In the genomic region with DNA sequence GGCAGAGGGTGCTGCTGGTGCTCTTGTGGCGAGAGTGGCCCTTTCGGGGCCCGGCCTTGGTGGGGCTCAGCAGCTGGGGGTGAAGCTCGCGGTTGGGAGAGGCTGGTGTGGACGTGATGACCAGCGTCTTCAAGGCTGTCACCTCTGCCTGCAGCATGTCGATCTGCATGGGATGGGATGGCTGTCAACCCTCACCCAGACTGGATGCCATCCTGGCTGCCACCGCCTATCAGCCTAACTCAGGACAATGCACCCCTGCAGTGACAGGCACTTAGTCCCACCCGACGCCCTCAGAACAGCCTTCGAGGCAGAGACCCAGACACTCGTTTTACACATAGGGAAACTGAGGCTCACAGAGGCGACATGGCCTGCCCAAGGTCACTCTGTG, we compare ENCODE assay signal across 21 cellular contexts. TPM values are rescaled to one million over a fixed set of nuclear protein-coding genes. Genes with fewer than 3 reads are reported as not detected.
"Had no signal": no experiment of that assay in that cellular context is flagged by ENCODE, and none has a peak within 500 bp of the region (broad histone marks: within the 10 kb centered on the region; RNA-seq: fewer than 3 reads in every experiment).

No MANE protein-coding gene starts in this region.

- ATAC-seq: activated CD4-positive, CD25-positive, alpha-beta regulatory T cell treated with anti-CD3 and anti-CD28 coated beads, Interleukin-2, amount 50 U/mL, for 24 hours; activated CD8-positive, alpha-beta T cell treated with anti-CD3 and anti-CD28 coated beads for 36 hours; activated T-cell treated with anti-CD3 and anti-CD28 coated beads, Interleukin-2, amount 50 U/mL, for 72 hours; PC-3 had no signal

- H3K4me3 ChIP-seq: adrenal gland had no signal

- DNase-seq: activated CD4-positive, alpha-beta T cell treated with anti-CD3 and anti-CD28 coated beads for 4 hours; activated CD8-positive, alpha-beta memory T cell treated with anti-CD3 and anti-CD28 coated beads, Interleukin-2, amount 50 U/mL, for 4 hours; activated CD8-positive, alpha-beta T cell treated with anti-CD3 and anti-CD28 coated beads for 36 hours; activated gamma-delta T cell treated with Interleukin-2 at 50 U/mL for 16 hours; activated naive CD4-positive, alpha-beta T cell treated with anti-CD3 and anti-CD28 coated beads, Interleukin-2, amount 50 U/mL, for 16 hours; activated naive CD8-positive, alpha-beta T cell treated with anti-CD3 and anti-CD28 coated beads, Interleukin-2, amount 10 ng/mL, durations not matched to agents 7 days and 5 days; activated T-cell treated with anti-CD3 and anti-CD28 coated beads, Interleukin-2, amount 50 U/mL, for 72 hours; adrenal gland; caudate nucleus; Kasumi-1; NCI-H1105 treated with DMSO at 0.1 percent for 48 hours; NCI-H1436 treated with DMSO at 0.1 percent for 48 hours; NCI-H187 treated with DMSO at 0.1 percent for 48 hours; NCI-H2081 treated with DMSO at 0.1 percent for 48 hours; NCI-H446; NCI-H524; PC-3; SHP77 treated with DMSO at 0.1 percent for 48 hours had no signal

- H3K27me3 ChIP-seq: adrenal gland had no signal

- FAIRE-seq: RCC 7860 had no signal

- H3K27ac ChIP-seq: adrenal gland had no signal

- H3K9me3 ChIP-seq: adrenal gland had no signal

RNA-seq across cellular contexts. Expression of a gene that starts 10.8 kb away (rescaled TPM):
- total RNA-seq: activated CD8-positive, alpha-beta T cell treated with anti-CD3 and anti-CD28 coated beads for 36 hours; activated T-helper 2 cell treated with anti-CD3 and anti-CD28 coated beads, Interferon-gamma antibody, Interleukin-2, Interleukin-4, amounts not matched to agents 10 μg/mL and 5 μg/mL and 100 μg/mL, durations not matched to agents 14 hours and 24 hours and 36 hours had no signal

RNA-seq across cellular contexts. Expression of a gene that starts 43.6 kb away (rescaled TPM):
- total RNA-seq: activated T-helper 2 cell treated with anti-CD3 and anti-CD28 coated beads, Interferon-gamma antibody, Interleukin-2, Interleukin-4, amounts not matched to agents 10 μg/mL and 5 μg/mL and 100 μg/mL, durations not matched to agents 14 hours and 24 hours and 36 hours had no signal
